1 cellular context compared by ENCODE assay signal in the genomic region with DNA sequence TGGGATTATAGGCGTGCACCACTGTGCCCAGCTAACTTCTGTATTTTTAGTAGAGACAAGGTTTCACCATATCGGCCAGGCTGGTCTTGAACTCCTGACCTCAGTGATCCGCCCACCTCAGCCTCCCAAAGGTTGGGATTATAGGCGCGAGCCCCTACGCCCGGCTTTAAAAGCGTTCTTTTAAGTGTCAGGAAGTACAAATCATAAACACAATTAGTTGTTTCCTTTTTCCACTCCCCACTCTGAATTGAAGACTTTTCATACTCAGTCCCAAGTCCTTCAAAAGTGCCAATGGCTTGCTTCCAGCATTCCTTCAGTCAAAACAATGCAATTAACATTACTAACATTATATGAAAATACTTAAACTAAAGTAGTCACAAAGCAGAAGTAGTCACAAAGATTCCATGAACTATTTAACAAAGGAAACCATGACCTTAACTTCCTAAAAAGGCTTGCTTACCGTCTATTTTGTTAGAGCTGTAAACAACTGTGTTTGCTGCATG.
TF ChIP-seq lines count a peak whose summit lies in the region.

No MANE protein-coding gene starts in this region.

TF ChIP-seq in K562, 482 proteins besides CTCF, POLR2A, EP300 and RAD21:
- TF ChIP-seq MECOM (CRISPR knock-in tag; IDR thresholded peaks at IDR 0.05) (no peak), ZZZ3 (IDR thresholded peaks at IDR 0.05) (no peak), EZH2 (IDR thresholded peaks at IDR 0.05; ENCODE audit: borderline replicate concordance, low read depth, low read length) (no peak), MEIS2 (IDR thresholded peaks at IDR 0.05; ENCODE audit: partially characterized antibody) (no peak), GATA2 (CRISPR knock-in tag; IDR thresholded peaks at IDR 0.05) (no peak), ZFPM2 (CRISPR knock-in tag; IDR thresholded peaks at IDR 0.05) (no peak), ZNF174 (CRISPR knock-in tag; IDR thresholded peaks at IDR 0.05) (no peak), EWSR1 (IDR thresholded peaks at IDR 0.05; ENCODE audit: borderline replicate concordance, low read depth, partially characterized antibody) (no peak), MYBL2 (IDR thresholded peaks at IDR 0.05; ENCODE audit: low read depth) (no peak), MYBL2 (CRISPR knock-in tag; IDR thresholded peaks at IDR 0.05; ENCODE audit: borderline replicate concordance) (no peak), CBFB (CRISPR knock-in tag; IDR thresholded peaks at IDR 0.05) (no peak), ZKSCAN8 (CRISPR knock-in tag; IDR thresholded peaks at IDR 0.05) (no peak), HNRNPH1 (optimal IDR thresholded peaks at IDR 0.05; ENCODE audit: low read depth, low read length) (no peak), CHD7 (IDR thresholded peaks at IDR 0.05; ENCODE audit: low read depth, low read length) (no peak), HNRNPL (IDR thresholded peaks at IDR 0.05; ENCODE audit: low read depth, low read length) (no peak), BRCA1 (IDR thresholded peaks at IDR 0.05) (no peak), BRCA1 (CRISPR knock-in tag; IDR thresholded peaks at IDR 0.05) (no peak), PURB (CRISPR knock-in tag; IDR thresholded peaks at IDR 0.05; ENCODE audit: low read depth) (no peak), ARID2 (IDR thresholded peaks at IDR 0.05) (no peak), CHCHD3 (CRISPR knock-in tag; IDR thresholded peaks at IDR 0.05) (no peak), U2AF1 (optimal IDR thresholded peaks at IDR 0.05; ENCODE audit: low read depth, low read length) (no peak)
- TF ChIP-seq, protein P1, sequence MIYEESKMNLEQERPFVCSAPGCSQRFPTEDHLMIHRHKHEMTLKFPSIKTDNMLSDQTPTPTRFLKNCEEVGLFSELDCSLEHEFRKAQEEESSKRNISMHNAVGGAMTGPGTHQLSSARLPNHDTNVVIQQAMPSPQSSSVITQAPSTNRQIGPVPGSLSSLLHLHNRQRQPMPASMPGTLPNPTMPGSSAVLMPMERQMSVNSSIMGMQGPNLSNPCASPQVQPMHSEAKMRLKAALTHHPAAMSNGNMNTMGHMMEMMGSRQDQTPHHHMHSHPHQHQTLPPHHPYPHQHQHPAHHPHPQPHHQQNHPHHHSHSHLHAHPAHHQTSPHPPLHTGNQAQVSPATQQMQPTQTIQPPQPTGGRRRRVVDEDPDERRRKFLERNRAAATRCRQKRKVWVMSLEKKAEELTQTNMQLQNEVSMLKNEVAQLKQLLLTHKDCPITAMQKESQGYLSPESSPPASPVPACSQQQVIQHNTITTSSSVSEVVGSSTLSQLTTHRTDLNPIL (CRISPR knock-in tag; IDR thresholded peaks at IDR 0.05), result no peak
